Comparison of ENCODE assay signal across 1 cellular context in the genomic region with DNA sequence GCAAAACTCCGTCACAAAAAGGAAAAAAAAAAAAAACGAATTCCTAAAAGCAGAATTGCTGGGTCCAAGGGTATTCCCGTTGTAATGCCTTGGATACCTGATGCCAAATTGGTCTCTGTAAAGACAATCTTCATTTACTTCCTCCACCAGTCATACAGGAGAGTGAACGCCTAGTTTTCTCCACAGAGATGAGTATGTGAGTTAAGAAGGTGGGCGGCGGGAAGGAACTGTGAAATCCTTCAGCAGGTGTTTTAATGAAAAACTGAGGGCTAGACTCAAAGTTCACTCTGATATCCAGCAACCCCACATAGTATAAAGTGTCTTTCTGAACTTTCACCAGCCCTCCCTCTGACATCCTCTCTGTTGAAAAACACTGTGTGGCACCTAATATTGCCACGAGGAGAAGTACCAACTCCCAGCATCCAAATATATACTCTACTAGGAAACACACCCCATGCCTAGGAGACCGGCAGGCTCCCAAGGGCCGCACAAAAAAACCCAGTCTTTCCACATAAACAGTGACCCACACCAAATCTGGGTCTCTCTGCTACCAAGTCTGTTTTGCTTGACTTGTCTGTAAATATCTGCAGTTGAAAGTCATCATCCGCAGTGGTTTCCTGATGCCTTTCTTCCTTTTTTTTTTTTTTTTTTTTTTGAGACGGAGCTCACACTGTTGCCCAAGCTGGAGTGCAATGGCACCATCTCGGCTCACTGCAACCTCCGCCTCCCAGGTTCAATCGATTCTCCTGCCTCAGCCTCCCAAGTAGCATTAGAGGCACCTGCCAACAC.
TF ChIP-seq lines count a peak whose summit lies in the region.

No MANE protein-coding gene starts in this region.

TF ChIP-seq in HepG2, 621 proteins besides CTCF, POLR2A, EP300 and RAD21:
- TF ChIP-seq, protein P1, sequence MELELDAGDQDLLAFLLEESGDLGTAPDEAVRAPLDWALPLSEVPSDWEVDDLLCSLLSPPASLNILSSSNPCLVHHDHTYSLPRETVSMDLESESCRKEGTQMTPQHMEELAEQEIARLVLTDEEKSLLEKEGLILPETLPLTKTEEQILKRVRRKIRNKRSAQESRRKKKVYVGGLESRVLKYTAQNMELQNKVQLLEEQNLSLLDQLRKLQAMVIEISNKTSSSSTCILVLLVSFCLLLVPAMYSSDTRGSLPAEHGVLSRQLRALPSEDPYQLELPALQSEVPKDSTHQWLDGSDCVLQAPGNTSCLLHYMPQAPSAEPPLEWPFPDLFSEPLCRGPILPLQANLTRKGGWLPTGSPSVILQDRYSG (CRISPR knock-in tag; IDR thresholded peaks at IDR 0.05): no peak
- TF ChIP-seq, protein P2, sequence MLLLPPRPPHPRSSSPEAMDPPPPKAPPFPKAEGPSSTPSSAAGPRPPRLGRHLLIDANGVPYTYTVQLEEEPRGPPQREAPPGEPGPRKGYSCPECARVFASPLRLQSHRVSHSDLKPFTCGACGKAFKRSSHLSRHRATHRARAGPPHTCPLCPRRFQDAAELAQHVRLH (CRISPR knock-in tag; IDR thresholded peaks at IDR 0.05; ENCODE audit: borderline replicate concordance, low read depth): no peak
- no peak for TF ChIP-seq MAZ (IDR thresholded peaks at IDR 0.05; ENCODE audit: borderline replicate concordance, low read depth, low read length)
- TF ChIP-seq MAZ (CRISPR knock-in tag; IDR thresholded peaks at IDR 0.05; ENCODE audit: low read depth): no peak
- TF ChIP-seq TEAD2 (CRISPR knock-in tag; IDR thresholded peaks at IDR 0.05): no peak
- TF ChIP-seq, protein P3, sequence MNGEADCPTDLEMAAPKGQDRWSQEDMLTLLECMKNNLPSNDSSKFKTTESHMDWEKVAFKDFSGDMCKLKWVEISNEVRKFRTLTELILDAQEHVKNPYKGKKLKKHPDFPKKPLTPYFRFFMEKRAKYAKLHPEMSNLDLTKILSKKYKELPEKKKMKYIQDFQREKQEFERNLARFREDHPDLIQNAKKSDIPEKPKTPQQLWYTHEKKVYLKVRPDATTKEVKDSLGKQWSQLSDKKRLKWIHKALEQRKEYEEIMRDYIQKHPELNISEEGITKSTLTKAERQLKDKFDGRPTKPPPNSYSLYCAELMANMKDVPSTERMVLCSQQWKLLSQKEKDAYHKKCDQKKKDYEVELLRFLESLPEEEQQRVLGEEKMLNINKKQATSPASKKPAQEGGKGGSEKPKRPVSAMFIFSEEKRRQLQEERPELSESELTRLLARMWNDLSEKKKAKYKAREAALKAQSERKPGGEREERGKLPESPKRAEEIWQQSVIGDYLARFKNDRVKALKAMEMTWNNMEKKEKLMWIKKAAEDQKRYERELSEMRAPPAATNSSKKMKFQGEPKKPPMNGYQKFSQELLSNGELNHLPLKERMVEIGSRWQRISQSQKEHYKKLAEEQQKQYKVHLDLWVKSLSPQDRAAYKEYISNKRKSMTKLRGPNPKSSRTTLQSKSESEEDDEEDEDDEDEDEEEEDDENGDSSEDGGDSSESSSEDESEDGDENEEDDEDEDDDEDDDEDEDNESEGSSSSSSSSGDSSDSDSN (CRISPR knock-in tag; IDR thresholded peaks at IDR 0.05): no peak
- no peak for TF ChIP-seq SMAD3 (CRISPR knock-in tag; IDR thresholded peaks at IDR 0.05)
- TF ChIP-seq, protein P4, sequence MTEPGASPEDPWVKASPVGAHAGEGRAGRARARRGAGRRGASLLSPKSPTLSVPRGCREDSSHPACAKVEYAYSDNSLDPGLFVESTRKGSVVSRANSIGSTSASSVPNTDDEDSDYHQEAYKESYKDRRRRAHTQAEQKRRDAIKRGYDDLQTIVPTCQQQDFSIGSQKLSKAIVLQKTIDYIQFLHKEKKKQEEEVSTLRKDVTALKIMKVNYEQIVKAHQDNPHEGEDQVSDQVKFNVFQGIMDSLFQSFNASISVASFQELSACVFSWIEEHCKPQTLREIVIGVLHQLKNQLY (CRISPR knock-in tag; IDR thresholded peaks at IDR 0.05): no peak
- TF ChIP-seq TOPORS (CRISPR knock-in tag; IDR thresholded peaks at IDR 0.05): no peak
- TF ChIP-seq, protein P5, sequence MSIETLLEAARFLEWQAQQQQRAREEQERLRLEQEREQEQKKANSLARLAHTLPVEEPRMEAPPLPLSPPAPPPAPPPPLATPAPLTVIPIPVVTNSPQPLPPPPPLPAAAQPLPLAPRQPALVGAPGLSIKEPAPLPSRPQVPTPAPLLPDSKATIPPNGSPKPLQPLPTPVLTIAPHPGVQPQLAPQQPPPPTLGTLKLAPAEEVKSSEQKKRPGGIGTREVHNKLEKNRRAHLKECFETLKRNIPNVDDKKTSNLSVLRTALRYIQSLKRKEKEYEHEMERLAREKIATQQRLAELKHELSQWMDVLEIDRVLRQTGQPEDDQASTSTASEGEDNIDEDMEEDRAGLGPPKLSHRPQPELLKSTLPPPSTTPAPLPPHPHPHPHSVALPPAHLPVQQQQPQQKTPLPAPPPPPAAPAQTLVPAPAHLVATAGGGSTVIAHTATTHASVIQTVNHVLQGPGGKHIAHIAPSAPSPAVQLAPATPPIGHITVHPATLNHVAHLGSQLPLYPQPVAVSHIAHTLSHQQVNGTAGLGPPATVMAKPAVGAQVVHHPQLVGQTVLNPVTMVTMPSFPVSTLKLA (IDR thresholded peaks at IDR 0.05): no peak
- TF ChIP-seq TCF7 (IDR thresholded peaks at IDR 0.05; ENCODE audit: low read depth): no peak
- no peak for TF ChIP-seq ZNF703 (CRISPR knock-in tag; IDR thresholded peaks at IDR 0.05; ENCODE audit: borderline replicate concordance)
- TF ChIP-seq SRSF4 (IDR thresholded peaks at IDR 0.05; ENCODE audit: low read depth, low read length, poor library complexity, severe bottlenecking): no peak
- TF ChIP-seq, protein P6, sequence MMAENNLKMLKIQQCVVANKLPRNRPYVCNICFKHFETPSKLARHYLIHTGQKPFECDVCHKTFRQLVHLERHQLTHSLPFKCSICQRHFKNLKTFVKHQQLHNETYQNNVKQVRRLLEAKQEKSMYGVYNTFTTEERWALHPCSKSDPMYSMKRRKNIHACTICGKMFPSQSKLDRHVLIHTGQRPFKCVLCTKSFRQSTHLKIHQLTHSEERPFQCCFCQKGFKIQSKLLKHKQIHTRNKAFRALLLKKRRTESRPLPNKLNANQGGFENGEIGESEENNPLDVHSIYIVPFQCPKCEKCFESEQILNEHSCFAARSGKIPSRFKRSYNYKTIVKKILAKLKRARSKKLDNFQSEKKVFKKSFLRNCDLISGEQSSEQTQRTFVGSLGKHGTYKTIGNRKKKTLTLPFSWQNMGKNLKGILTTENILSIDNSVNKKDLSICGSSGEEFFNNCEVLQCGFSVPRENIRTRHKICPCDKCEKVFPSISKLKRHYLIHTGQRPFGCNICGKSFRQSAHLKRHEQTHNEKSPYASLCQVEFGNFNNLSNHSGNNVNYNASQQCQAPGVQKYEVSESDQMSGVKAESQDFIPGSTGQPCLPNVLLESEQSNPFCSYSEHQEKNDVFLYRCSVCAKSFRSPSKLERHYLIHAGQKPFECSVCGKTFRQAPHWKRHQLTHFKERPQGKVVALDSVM (CRISPR knock-in tag; IDR thresholded peaks at IDR 0.05): no peak
- no peak for TF ChIP-seq SP140L (CRISPR knock-in tag; IDR thresholded peaks at IDR 0.05; ENCODE audit: borderline replicate concordance)
- TF ChIP-seq ZNF772 (CRISPR knock-in tag; IDR thresholded peaks at IDR 0.05): no peak
- TF ChIP-seq SCMH1 (CRISPR knock-in tag; IDR thresholded peaks at IDR 0.05; ENCODE audit: borderline replicate concordance): no peak
